23 cellular contexts compared by ENCODE assay signal in genomic region chr3:184576457-184577240, GRCh38. TPM values are rescaled to one million over a fixed set of nuclear protein-coding genes. Genes with fewer than 3 reads are reported as not detected.
"Had no signal": no experiment of that assay in that cellular context is flagged by ENCODE, and none has a peak within 500 bp of the region (broad histone marks: within the 10 kb centered on the region; RNA-seq: fewer than 3 reads in every experiment).

No MANE protein-coding gene starts in this region.

- H3K27ac Mint-ChIP-seq: activated CD4-positive, alpha-beta memory T cell treated with anti-CD3 and anti-CD28 coated beads, Interleukin-2, amount 10 ng/mL, durations not matched to agents 7 days and 5 days; activated naive CD4-positive, alpha-beta T cell treated with anti-CD3 and anti-CD28 coated beads for 36 hours; activated naive CD8-positive, alpha-beta T cell; activated T-helper 17 cell treated with anti-CD3 and anti-CD28 coated beads, Interleukin-2, amount 50 U/mL, for 72 hours had no signal

- H3K27ac ChIP-seq: SJSA1, VCaP had no signal

- H3K4me1 Mint-ChIP-seq: activated CD4-positive, alpha-beta memory T cell treated with anti-CD3 and anti-CD28 coated beads, Interleukin-2, amount 10 ng/mL, durations not matched to agents 7 days and 5 days; activated T-helper 17 cell treated with anti-CD3 and anti-CD28 coated beads, Interleukin-2, amount 50 U/mL, for 72 hours had no signal

- H3K36me3 ChIP-seq: SJSA1 had no signal

- H3K4me3 ChIP-seq: SJSA1 had no signal

- H3K9me3 Mint-ChIP-seq: activated CD4-positive, alpha-beta memory T cell treated with anti-CD3 and anti-CD28 coated beads, Interleukin-2, amount 10 ng/mL, durations not matched to agents 7 days and 5 days; activated naive CD4-positive, alpha-beta T cell treated with anti-CD3 and anti-CD28 coated beads for 36 hours; activated T-helper 17 cell treated with anti-CD3 and anti-CD28 coated beads, Interleukin-2, amount 50 U/mL, for 72 hours had no signal

- H3K4me3 Mint-ChIP-seq: activated CD4-positive, alpha-beta memory T cell treated with anti-CD3 and anti-CD28 coated beads, Interleukin-2, amount 10 ng/mL, durations not matched to agents 7 days and 5 days; activated naive CD4-positive, alpha-beta T cell treated with anti-CD3 and anti-CD28 coated beads for 36 hours; activated naive CD8-positive, alpha-beta T cell; activated T-helper 17 cell treated with anti-CD3 and anti-CD28 coated beads, Interleukin-2, amount 50 U/mL, for 72 hours had no signal

- H3K27me3 ChIP-seq: SJSA1 had no signal

- DNase-seq: activated CD4-positive, alpha-beta memory T cell treated with anti-CD3 and anti-CD28 coated beads, Interleukin-2, amount 10 ng/mL, durations not matched to agents 7 days and 5 days; activated CD4-positive, alpha-beta T cell treated with anti-CD3 and anti-CD28 coated beads, Interleukin-2, amount 50 U/mL, for 1 hour; activated CD4-positive, CD25-positive, alpha-beta regulatory T cell; activated gamma-delta T cell; activated naive CD4-positive, alpha-beta T cell treated with anti-CD3 and anti-CD28 coated beads for 36 hours; activated T-cell treated with anti-CD3 and anti-CD28 coated beads for 4 hours; activated T-cell treated with anti-CD3 and anti-CD28 coated beads, Interleukin-2, amount 50 U/mL, for 48 hours; IMR-90; Kasumi-1; KBM-7; NCI-H1105 treated with DMSO at 0.1 percent for 48 hours; NCI-H1436 treated with DMSO at 0.1 percent for 48 hours; NCI-H187; NCI-H2081; NCI-H446; NCI-H524; SHP77; T-helper 1 cell had no signal

- H3K9me3 ChIP-seq: SJSA1 had no signal

RNA-seq across cellular contexts. Expression of gene EPHB3, which starts 15.1 kb away (rescaled TPM):
- total RNA-seq: activated CD8-positive, alpha-beta memory T cell treated with anti-CD3 and anti-CD28 coated beads for 36 hours; activated naive CD4-positive, alpha-beta T cell treated with anti-CD3 and anti-CD28 coated beads for 36 hours had no signal
